In the genomic region with DNA sequence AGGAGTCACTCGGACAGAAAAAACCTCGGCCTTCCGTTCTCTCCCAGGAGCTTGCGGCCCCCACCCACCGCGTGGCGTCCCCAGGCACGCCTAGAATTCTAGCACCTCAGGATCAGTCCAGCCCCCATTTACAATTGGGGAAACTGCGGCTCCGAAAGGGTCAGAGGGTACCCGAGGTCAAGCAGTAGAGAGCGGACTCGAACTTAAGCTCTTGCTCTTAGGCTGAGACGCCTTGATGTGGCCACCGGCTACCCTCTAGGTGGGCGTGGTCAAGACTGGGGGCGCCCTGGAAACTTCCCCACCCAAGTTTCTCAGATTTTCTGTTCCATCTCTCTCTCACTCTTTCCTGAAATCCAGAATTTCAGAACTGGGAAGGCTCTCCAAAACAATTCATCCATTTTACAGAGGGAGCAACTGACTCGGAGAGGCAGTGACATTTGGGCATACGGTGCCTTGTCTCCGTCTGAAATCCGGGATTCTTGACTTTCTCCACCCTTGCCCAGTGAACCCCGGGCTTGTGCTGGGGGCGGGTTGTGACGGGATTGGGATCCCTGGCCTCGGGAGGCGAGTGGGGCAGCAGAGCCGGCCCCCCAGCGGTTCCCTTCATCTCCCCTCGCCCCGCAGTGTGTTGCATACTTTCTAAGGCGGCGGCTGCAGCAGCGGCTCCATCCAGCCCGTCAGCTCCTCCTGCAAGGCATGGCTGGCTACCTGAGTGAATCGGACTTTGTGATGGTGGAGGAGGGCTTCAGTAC, we compare ENCODE assay signal across 1 cellular context.
TF ChIP-seq lines count a peak whose summit lies in the region.

No MANE protein-coding gene starts in this region.

TF ChIP-seq in neural cell, 6 proteins besides CTCF, POLR2A, EP300 and RAD21 (continued from another document):
- TF ChIP-seq MXI1 (conservative IDR thresholded peaks at IDR 0.05; ENCODE audit: poor library complexity, severe bottlenecking), result no peak
- no peak for TF ChIP-seq POLR2AphosphoS5 (IDR thresholded peaks at IDR 0.05)
TF ChIP-seq in neural cell: peak in this region for 0.
